14 cellular contexts compared by ENCODE assay signal in the genomic region with DNA sequence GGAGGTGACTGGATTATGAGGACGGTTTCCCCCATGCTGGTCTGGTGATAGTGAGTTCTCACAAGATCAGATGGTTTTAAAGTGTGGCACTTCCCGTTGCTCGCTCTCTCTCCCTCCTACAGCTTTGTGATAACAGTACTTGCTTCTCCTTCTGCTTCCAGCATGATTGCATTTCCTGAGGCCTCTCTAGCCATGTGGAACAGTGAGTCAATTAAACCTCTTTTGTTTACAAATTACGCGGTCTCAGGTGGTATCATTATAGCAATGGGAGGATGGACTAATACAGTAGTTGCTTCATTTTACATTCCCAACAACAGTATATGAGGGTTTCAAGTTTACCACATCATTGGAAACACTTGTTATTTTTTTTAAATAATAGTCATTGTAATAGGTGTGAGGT.
"Had no signal": no experiment of that assay in that cellular context is flagged by ENCODE, and none has a peak within 500 bp of the region (broad histone marks: within the 10 kb centered on the region; RNA-seq: fewer than 3 reads in every experiment).

No MANE protein-coding gene starts in this region.

- DNase-seq: effector memory CD4-positive, alpha-beta T cell; gastrocnemius medialis; natural killer cell; posterior cingulate gyrus; small intestine; stimulated activated CD4-positive, alpha-beta T cell treated with anti-CD3 and anti-CD28 coated beads, Interleukin-12 subunit alpha, Interleukin-12 subunit beta, amount 100 ng/mL, for 4 hours; stimulated activated naive CD4-positive, alpha-beta T cell; stomach; substantia nigra; trophoblast cell had no signal

- H3K27ac ChIP-seq: gastrocnemius medialis, right atrium auricular region, stomach had no signal

- ATAC-seq: esophagus mucosa, gastrocnemius medialis, left lobe of liver, natural killer cell had no signal

- H3K9me3 ChIP-seq: gastrocnemius medialis, right atrium auricular region had no signal

- H3K36me3 ChIP-seq: gastrocnemius medialis, right atrium auricular region, stomach had no signal

- H3K27me3 ChIP-seq: gastrocnemius medialis, right atrium auricular region, stomach had no signal

- FAIRE-seq: endometrium had no signal

- H3K4me1 ChIP-seq: gastrocnemius medialis, right atrium auricular region, stomach had no signal

- H3K4me3 ChIP-seq: gastrocnemius medialis, right atrium auricular region, stomach had no signal
